ENCODE assay signal across 1 cellular context in the genomic region with DNA sequence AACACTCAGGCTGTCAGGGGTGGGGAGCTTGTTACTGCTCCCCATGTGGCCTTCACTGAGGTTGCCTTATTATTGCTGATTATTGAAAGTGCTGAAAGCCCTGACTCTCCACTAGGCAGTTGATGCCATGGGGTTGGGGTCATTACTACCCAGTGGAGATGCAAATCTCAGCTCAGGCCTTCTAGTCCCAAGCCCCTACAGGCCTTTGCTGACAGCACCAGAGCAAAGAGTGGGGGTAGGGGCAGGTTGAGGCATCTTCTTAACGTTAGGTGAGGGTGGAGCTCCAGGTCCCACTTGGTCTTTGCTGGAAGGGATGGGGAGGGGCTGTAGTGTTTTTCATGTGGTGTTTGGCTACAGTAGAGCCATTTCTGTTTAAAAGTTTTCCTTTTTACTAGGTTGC.
A peak's percentile ranks its signal among the peaks of the same experiment; 100 is the strongest.
TF ChIP-seq lines count a peak whose summit lies in the region.

No MANE protein-coding gene starts in this region.

TF ChIP-seq in GM23338, 12 proteins besides CTCF, POLR2A, EP300 and RAD21 (continued from another document):
- TF ChIP-seq, protein P1, sequence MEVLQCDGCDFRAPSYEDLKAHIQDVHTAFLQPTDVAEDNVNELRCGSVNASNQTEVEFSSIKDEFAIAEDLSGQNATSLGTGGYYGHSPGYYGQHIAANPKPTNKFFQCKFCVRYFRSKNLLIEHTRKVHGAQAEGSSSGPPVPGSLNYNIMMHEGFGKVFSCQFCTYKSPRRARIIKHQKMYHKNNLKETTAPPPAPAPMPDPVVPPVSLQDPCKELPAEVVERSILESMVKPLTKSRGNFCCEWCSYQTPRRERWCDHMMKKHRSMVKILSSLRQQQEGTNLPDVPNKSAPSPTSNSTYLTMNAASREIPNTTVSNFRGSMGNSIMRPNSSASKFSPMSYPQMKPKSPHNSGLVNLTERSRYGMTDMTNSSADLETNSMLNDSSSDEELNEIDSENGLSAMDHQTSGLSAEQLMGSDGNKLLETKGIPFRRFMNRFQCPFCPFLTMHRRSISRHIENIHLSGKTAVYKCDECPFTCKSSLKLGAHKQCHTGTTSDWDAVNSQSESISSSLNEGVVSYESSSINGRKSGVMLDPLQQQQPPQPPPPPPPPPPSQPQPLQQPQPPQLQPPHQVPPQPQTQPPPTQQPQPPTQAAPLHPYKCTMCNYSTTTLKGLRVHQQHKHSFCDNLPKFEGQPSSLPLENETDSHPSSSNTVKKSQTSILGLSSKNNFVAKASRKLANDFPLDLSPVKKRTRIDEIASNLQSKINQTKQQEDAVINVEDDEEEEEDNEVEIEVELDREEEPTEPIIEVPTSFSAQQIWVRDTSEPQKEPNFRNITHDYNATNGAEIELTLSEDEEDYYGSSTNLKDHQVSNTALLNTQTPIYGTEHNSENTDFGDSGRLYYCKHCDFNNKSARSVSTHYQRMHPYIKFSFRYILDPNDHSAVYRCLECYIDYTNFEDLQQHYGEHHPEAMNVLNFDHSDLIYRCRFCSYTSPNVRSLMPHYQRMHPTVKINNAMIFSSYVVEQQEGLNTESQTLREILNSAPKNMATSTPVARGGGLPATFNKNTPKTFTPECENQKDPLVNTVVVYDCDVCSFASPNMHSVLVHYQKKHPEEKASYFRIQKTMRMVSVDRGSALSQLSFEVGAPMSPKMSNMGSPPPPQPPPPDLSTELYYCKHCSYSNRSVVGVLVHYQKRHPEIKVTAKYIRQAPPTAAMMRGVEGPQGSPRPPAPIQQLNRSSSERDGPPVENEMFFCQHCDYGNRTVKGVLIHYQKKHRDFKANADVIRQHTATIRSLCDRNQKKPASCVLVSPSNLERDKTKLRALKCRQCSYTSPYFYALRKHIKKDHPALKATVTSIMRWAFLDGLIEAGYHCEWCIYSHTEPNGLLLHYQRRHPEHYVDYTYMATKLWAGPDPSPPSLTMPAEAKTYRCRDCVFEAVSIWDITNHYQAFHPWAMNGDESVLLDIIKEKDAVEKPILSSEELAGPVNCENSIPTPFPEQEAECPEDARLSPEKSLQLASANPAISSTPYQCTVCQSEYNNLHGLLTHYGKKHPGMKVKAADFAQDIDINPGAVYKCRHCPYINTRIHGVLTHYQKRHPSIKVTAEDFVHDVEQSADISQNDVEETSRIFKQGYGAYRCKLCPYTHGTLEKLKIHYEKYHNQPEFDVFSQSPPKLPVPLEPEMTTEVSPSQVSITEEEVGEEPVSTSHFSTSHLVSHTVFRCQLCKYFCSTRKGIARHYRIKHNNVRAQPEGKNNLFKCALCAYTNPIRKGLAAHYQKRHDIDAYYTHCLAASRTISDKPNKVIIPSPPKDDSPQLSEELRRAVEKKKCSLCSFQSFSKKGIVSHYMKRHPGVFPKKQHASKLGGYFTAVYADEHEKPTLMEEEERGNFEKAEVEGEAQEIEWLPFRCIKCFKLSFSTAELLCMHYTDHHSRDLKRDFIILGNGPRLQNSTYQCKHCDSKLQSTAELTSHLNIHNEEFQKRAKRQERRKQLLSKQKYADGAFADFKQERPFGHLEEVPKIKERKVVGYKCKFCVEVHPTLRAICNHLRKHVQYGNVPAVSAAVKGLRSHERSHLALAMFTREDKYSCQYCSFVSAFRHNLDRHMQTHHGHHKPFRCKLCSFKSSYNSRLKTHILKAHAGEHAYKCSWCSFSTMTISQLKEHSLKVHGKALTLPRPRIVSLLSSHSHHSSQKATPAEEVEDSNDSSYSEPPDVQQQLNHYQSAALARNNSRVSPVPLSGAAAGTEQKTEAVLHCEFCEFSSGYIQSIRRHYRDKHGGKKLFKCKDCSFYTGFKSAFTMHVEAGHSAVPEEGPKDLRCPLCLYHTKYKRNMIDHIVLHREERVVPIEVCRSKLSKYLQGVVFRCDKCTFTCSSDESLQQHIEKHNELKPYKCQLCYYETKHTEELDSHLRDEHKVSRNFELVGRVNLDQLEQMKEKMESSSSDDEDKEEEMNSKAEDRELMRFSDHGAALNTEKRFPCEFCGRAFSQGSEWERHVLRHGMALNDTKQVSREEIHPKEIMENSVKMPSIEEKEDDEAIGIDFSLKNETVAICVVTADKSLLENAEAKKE (CRISPR knock-in tag; IDR thresholded peaks at IDR 0.05) = 0 out of 2 replicates have a peak, but pooled peaks have one; percentile 12
- no peak for TF ChIP-seq ZNF331 (CRISPR knock-in tag; IDR thresholded peaks at IDR 0.05; ENCODE audit: low read depth)
- no peak for TF ChIP-seq POLR2AphosphoS5 (IDR thresholded peaks at IDR 0.05; ENCODE audit: low read depth)
